19 cellular contexts compared by ENCODE assay signal in genomic region chr2:56565143-56565542, GRCh38.
"Had no signal": no experiment of that assay in that cellular context is flagged by ENCODE, and none has a peak within 500 bp of the region (broad histone marks: within the 10 kb centered on the region; RNA-seq: fewer than 3 reads in every experiment).

No MANE protein-coding gene starts in this region.

- H3K36me3 ChIP-seq: adrenal gland, cardiac muscle cell, esophagus muscularis mucosa, left ventricle myocardium inferior, ovary, right lobe of liver, stomach, WERI-Rb-1 had no signal

- H3K27ac ChIP-seq: adrenal gland, cardiac muscle cell, esophagus muscularis mucosa, left ventricle myocardium inferior, ovary, right lobe of liver, stomach, testis, WERI-Rb-1 had no signal

- H3K9me3 ChIP-seq: adrenal gland, esophagus muscularis mucosa, left ventricle myocardium inferior, ovary, right lobe of liver, stomach, testis had no signal

- H3K4me1 ChIP-seq: adrenal gland, esophagus muscularis mucosa, right lobe of liver, stomach, testis had no signal

- H3K4me3 ChIP-seq: adrenal gland, cardiac muscle cell, esophagus muscularis mucosa, left ventricle myocardium inferior, ovary, right lobe of liver, stomach, testis had no signal

- H3K27me3 ChIP-seq: adrenal gland, cardiac muscle cell, esophagus muscularis mucosa, ovary, right lobe of liver, stomach, testis had no signal

- ATAC-seq: activated T-cell treated with anti-CD3 and anti-CD28 coated beads, Interleukin-2, amount 50 U/mL, for 72 hours; naive thymus-derived CD4-positive, alpha-beta T cell; right lobe of liver; stimulated activated effector memory CD8-positive, alpha-beta T cell treated with anti-CD3 and anti-CD28 coated beads, Interleukin-12 subunit alpha, Interleukin-12 subunit beta, amount 100 ng/mL, for 72 hours had no signal

- DNase-seq: activated CD4-positive, alpha-beta T cell treated with anti-CD3 and anti-CD28 coated beads for 1 hour; activated effector memory CD4-positive, alpha-beta T cell treated with anti-CD3 and anti-CD28 coated beads, Interleukin-2, amount 50 U/mL, for 16 hours; activated T-cell treated with anti-CD3 and anti-CD28 coated beads, Interleukin-2, amount 50 U/mL, for 72 hours; adrenal gland; effector CD8-positive, alpha-beta T cell; head of caudate nucleus; kidney; left ventricle myocardium inferior; naive thymus-derived CD4-positive, alpha-beta T cell; ovary; right lobe of liver; stimulated activated CD4-positive, alpha-beta T cell treated with anti-CD3 and anti-CD28 coated beads, Interleukin-4, amount 100 ng/mL, for 24 hours; stomach; T-helper 2 cell; testis; WERI-Rb-1 had no signal
